11 cellular contexts compared by ENCODE assay signal in genomic region chr7:92877367-92877766, GRCh38.
"Had no signal": no experiment of that assay in that cellular context is flagged by ENCODE, and none has a peak within 500 bp of the region (broad histone marks: within the 10 kb centered on the region; RNA-seq: fewer than 3 reads in every experiment).

No MANE protein-coding gene starts in this region.

- FAIRE-seq: HepG2, K562 had no signal

- H3K4me1 Mint-ChIP-seq: IgD-negative memory B cell had no signal

- H3K9me3 ChIP-seq: HAP-1 had no signal

- H3K4me3 Mint-ChIP-seq: HFFc6, IgD-negative memory B cell had no signal

- H2AFZ ChIP-seq: GM23248 had no signal

- H3K36me3 Mint-ChIP-seq: IgD-negative memory B cell had no signal

- H3K27ac ChIP-seq: GM23248, HL-60 had no signal

- DNase-seq: GM23248, GOT3, H7, HFFc6, KG1 had no signal

- H3K9ac ChIP-seq: GM23248 had no signal

- H3K27me3 Mint-ChIP-seq: IgD-negative memory B cell had no signal

- H3K4me1 ChIP-seq: HAP-1 had no signal

- ATAC-seq: HCT116, HepG2, K562 had no signal

- H3K36me3 ChIP-seq: HAP-1 had no signal

- H3K27ac Mint-ChIP-seq: HFFc6, IgD-negative memory B cell had no signal

- H3K4me3 ChIP-seq: GM23248, HAP-1, K562 had no signal
